Comparison of ENCODE assay signal across 14 cellular contexts in the genomic region with DNA sequence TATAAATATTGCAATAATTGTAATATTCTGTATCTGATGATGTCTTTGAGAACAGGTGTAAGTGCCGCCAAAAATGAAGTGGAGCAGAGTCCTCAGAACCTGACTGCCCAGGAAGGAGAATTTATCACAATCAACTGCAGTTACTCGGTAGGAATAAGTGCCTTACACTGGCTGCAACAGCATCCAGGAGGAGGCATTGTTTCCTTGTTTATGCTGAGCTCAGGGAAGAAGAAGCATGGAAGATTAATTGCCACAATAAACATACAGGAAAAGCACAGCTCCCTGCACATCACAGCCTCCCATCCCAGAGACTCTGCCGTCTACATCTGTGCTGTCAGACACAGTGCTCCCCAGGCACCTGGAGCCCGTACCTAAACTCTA.
A peak's percentile ranks its signal among the peaks of the same experiment; 100 is the strongest.
DNase-seq lines count a peak whose midpoint lies in the region; ATAC-seq, FAIRE-seq and TF ChIP-seq lines count a peak whose summit lies in the region.
"Had no signal": no experiment of that assay in that cellular context is flagged by ENCODE, and none has a peak within 500 bp of the region (broad histone marks: within the 10 kb centered on the region; RNA-seq: fewer than 3 reads in every experiment).

No MANE protein-coding gene starts in this region.

- no peak overlapping the region for H3K27ac ChIP-seq in Panc1 (ENCODE audit: low read length)
- no peak overlapping the region for H3K27ac ChIP-seq in upper lobe of right lung
- H3K27ac ChIP-seq: colonic mucosa, HL-60, SK-N-MC, VCaP had no signal

- DNase-seq in activated naive CD4-positive, alpha-beta T cell treated with anti-CD3 and anti-CD28 coated beads, Interleukin-2, amount 50 U/mL, for 72 hours (ENCODE audit: low spot score in 2 of 2) = no peak
- DNase-seq in Panc1 (ENCODE audit: low read depth, low spot score) (no peak), bronchial epithelial cell (ENCODE audit: low read depth) (no peak), upper lobe of right lung (no peak), KBM-7 (no peak)
- no peak for DNase-seq in central memory CD4-positive, alpha-beta T cell
- DNase-seq: activated CD8-positive, alpha-beta memory T cell treated with anti-CD3 and anti-CD28 coated beads, Interleukin-2, amount 50 U/mL, for 48 hours; retina had no signal

- POLR2A ChIA-PET in Panc1 (lab: Charles Lee) = interaction anchor here (0.6 kb wide), 1 partner anchor 393 kb away, joined by 3 read pairs; no protein-coding TSS in a partner anchor

- no peak for FAIRE-seq in bronchial epithelial cell (lab: Jason Lieb, UNC)

- H3K36me3 Mint-ChIP-seq in activated naive CD4-positive, alpha-beta T cell treated with anti-CD3 and anti-CD28 coated beads, Interleukin-2, amount 50 U/mL, for 24 hours = no peaks in the 10 kb centered on the region
- H3K36me3 Mint-ChIP-seq in activated naive CD4-positive, alpha-beta T cell treated with anti-CD3 and anti-CD28 coated beads, Interleukin-2, amount 50 U/mL, for 72 hours = no peaks in the 10 kb centered on the region

- no peak overlapping the region for H3K4me3 ChIP-seq in Panc1 (ENCODE audit: low read depth in 2 of 2, low read length in 2 of 2)
- H3K4me3 ChIP-seq in bronchial epithelial cell (ENCODE audit: low read depth, low read length) = no peak overlapping the region
- H3K4me3 ChIP-seq in upper lobe of right lung = no peak overlapping the region
- H3K4me3 ChIP-seq: colonic mucosa, SK-N-MC had no signal

- H3K27me3 Mint-ChIP-seq in activated naive CD4-positive, alpha-beta T cell treated with anti-CD3 and anti-CD28 coated beads, Interleukin-2, amount 50 U/mL, for 24 hours = no peaks in the 10 kb centered on the region

- CTCF ChIA-PET in Panc1 (lab: Charles Lee) = interaction anchor here (2.5 kb wide), 2 partner anchors 13 to 55 kb away, joined by 7 to 23 read pairs; no protein-coding TSS in a partner anchor

- in situ Hi-C loops in Panc1 (cut with HindIII; ENCODE audit: low pct_unique_long_range_greater_than_20kb, low sequenced_read_pairs) (no loop called here), KBM-7 (cut with MboI; ENCODE audit: low pct_unique_long_range_greater_than_20kb, low sequenced_read_pairs) (no loop called here)

- no peaks in the 10 kb centered on the region for H3K9me3 Mint-ChIP-seq in activated naive CD4-positive, alpha-beta T cell treated with anti-CD3 and anti-CD28 coated beads, Interleukin-2, amount 50 U/mL, for 24 hours
- H3K9me3 Mint-ChIP-seq in activated naive CD4-positive, alpha-beta T cell treated with anti-CD3 and anti-CD28 coated beads, Interleukin-2, amount 50 U/mL, for 72 hours = no peaks in the 10 kb centered on the region

- H3K9me3 ChIP-seq in Panc1 (ENCODE audit: control insufficient read depth, insufficient read depth, low read depth, low read length) (no peaks in the 10 kb centered on the region), upper lobe of right lung (no peaks in the 10 kb centered on the region)
- H3K9me3 ChIP-seq: colonic mucosa had no signal

- H3K36me3 ChIP-seq in Panc1 (ENCODE audit: control insufficient read depth, insufficient read depth, low read length) (no peaks in the 10 kb centered on the region), bronchial epithelial cell (ENCODE audit: control insufficient read depth, insufficient read depth, low read length) (no peaks in the 10 kb centered on the region), upper lobe of right lung (no peaks in the 10 kb centered on the region)
- H3K36me3 ChIP-seq: colonic mucosa had no signal

- intact Hi-C loops in Panc1 (cut with micrococcal nuclease; ENCODE audit: unreplicated experiment) = no loop called here
- intact Hi-C loops in upper lobe of right lung (cut with DNase I) = no loop called here

- ATAC-seq in activated naive CD4-positive, alpha-beta T cell treated with anti-CD3 and anti-CD28 coated beads, Interleukin-2, amount 50 U/mL, for 72 hours = no peak
- ATAC-seq in Panc1 (peak; percentile 66), upper lobe of right lung (peak; percentile 59), HG03039 (IDR thresholded peaks at IDR 0.05; ENCODE audit: unreplicated experiment) (no peak)

- peak; percentile 13; the same call in 1 of the 2 replicates for TF ChIP-seq CTCF in Panc1 (IDR thresholded peaks at IDR 0.05)
- TF ChIP-seq CTCF in bronchial epithelial cell (IDR thresholded peaks at IDR 0.05; ENCODE audit: insufficient read depth, low read length, severe bottlenecking) = peak; percentile 5
- no peak for TF ChIP-seq CTCF in upper lobe of right lung (IDR thresholded peaks at IDR 0.05)

- peak overlapping the region; percentile 65 for H3K27ac Mint-ChIP-seq in activated naive CD4-positive, alpha-beta T cell treated with anti-CD3 and anti-CD28 coated beads, Interleukin-2, amount 50 U/mL, for 24 hours
- H3K27ac Mint-ChIP-seq in activated naive CD4-positive, alpha-beta T cell treated with anti-CD3 and anti-CD28 coated beads, Interleukin-2, amount 50 U/mL, for 72 hours = no peak overlapping the region

- no TSS peak for BruUV-seq in Panc1 (replicated peaks; lab: Mats Ljungman, UMichigan)

- H3K4me1 ChIP-seq in Panc1 (ENCODE audit: control insufficient read depth, insufficient read depth, low read length) (no peaks in the 10 kb centered on the region), upper lobe of right lung (no peaks in the 10 kb centered on the region)
- H3K4me1 ChIP-seq: colonic mucosa had no signal

- H3K4me3 Mint-ChIP-seq in activated naive CD4-positive, alpha-beta T cell treated with anti-CD3 and anti-CD28 coated beads, Interleukin-2, amount 50 U/mL, for 24 hours = peak overlapping the region; percentile 67

- H3K4me1 Mint-ChIP-seq in activated naive CD4-positive, alpha-beta T cell treated with anti-CD3 and anti-CD28 coated beads, Interleukin-2, amount 50 U/mL, for 24 hours = no peaks in the 10 kb centered on the region

- H3K27me3 ChIP-seq in Panc1 (ENCODE audit: control insufficient read depth, insufficient read depth, low read length) = no peaks in the 10 kb centered on the region; the same call in 1 of the 2 replicates
- H3K27me3 ChIP-seq in bronchial epithelial cell (ENCODE audit: control insufficient read depth, insufficient read depth, low read length) = no peaks in the 10 kb centered on the region
- H3K27me3 ChIP-seq in upper lobe of right lung = no peaks in the 10 kb centered on the region
- H3K27me3 ChIP-seq: colonic mucosa had no signal

Comparison
In these comparisons a context has a peak if more than half of its experiments do, and no peak if none do; other contexts are left out.
1. ATAC-seq: peak in Panc1 (single experiment) and upper lobe of right lung (single experiment); none in activated naive CD4-positive, alpha-beta T cell treated with anti-CD3 and anti-CD28 coated beads, Interleukin-2, amount 50 U/mL, for 72 hours (0 of 2) and HG03039 (single experiment).